Comparison of ENCODE assay signal across 1 cellular context in genomic region chr1:46487818-46488218, GRCh38.
TF ChIP-seq lines count a peak whose summit lies in the region.

No MANE protein-coding gene starts in this region.

TF ChIP-seq in neural cell, 6 proteins besides CTCF, POLR2A, EP300 and RAD21 (continued from another document):
- no peak for TF ChIP-seq EZH2 (IDR thresholded peaks at IDR 0.05; ENCODE audit: borderline replicate concordance, insufficient read depth, low read length, poor library complexity, severe bottlenecking)
- no peak for TF ChIP-seq POLR2AphosphoS5 (IDR thresholded peaks at IDR 0.05)
